In genomic region chr12:129163861-129164260, GRCh38 we compare ENCODE assay signal across 11 cellular contexts.
"Had no signal": no experiment of that assay in that cellular context is flagged by ENCODE, and none has a peak within 500 bp of the region (broad histone marks: within the 10 kb centered on the region; RNA-seq: fewer than 3 reads in every experiment).

No MANE protein-coding gene starts in this region.

- H3K4me2 ChIP-seq: KMS-11 had no signal

- H3K27ac Mint-ChIP-seq: HFFc6 had no signal

- FAIRE-seq: H1, H54, HTR-8/SVneo had no signal

- H3K9ac ChIP-seq: GM23248, KMS-11 had no signal

- H3K36me3 ChIP-seq: HAP-1 had no signal

- H3K27ac ChIP-seq: GM23248, KMS-11 had no signal

- H3K4me3 Mint-ChIP-seq: HFFc6, IgD-negative memory B cell had no signal

- ATAC-seq: HCT116 had no signal

- DNase-seq: GM23248, HFFc6, Karpas-422, KBM-7 had no signal

- H3K4me3 ChIP-seq: GM23248, HAP-1 had no signal

- H3K4me1 ChIP-seq: HAP-1 had no signal

- H3K27me3 Mint-ChIP-seq: IgD-negative memory B cell had no signal

- H2AFZ ChIP-seq: GM23248 had no signal

- H3K9me3 ChIP-seq: HAP-1 had no signal
